Comparison of ENCODE assay signal across 15 cellular contexts in genomic region chr18:8847900-8848299, GRCh38.
"Had no signal": no experiment of that assay in that cellular context is flagged by ENCODE, and none has a peak within 500 bp of the region (broad histone marks: within the 10 kb centered on the region; RNA-seq: fewer than 3 reads in every experiment).

No MANE protein-coding gene starts in this region.

- H3K4me3 ChIP-seq: dorsolateral prefrontal cortex, gastrocnemius medialis, lung, SK-N-MC had no signal

- ATAC-seq: activated naive CD4-positive, alpha-beta T cell treated with anti-CD3 and anti-CD28 coated beads, Interleukin-2, amount 50 U/mL, for 72 hours; gastrocnemius medialis; naive thymus-derived CD4-positive, alpha-beta T cell; WTC11 had no signal

- DNase-seq: activated CD4-positive, alpha-beta T cell treated with anti-CD3 and anti-CD28 coated beads, Interleukin-2, amount 10 ng/mL, durations not matched to agents 7 days and 5 days; activated T-cell treated with anti-CD3 and anti-CD28 coated beads for 4 hours; brain microvascular endothelial cell; cerebellar nuclear complex; dorsolateral prefrontal cortex; gastrocnemius medialis; hippocampal formation; kidney glomerular epithelial cell; naive thymus-derived CD4-positive, alpha-beta T cell; stimulated activated CD4-positive, alpha-beta T cell treated with anti-CD3 and anti-CD28 coated beads, Interleukin-2, amount 100 ng/mL, for 48 hours; stimulated activated naive CD4-positive, alpha-beta T cell treated with Interleukin-2 at 50 U/mL for 16 hours had no signal
